ENCODE assay signal across 29 cellular contexts in the genomic region with DNA sequence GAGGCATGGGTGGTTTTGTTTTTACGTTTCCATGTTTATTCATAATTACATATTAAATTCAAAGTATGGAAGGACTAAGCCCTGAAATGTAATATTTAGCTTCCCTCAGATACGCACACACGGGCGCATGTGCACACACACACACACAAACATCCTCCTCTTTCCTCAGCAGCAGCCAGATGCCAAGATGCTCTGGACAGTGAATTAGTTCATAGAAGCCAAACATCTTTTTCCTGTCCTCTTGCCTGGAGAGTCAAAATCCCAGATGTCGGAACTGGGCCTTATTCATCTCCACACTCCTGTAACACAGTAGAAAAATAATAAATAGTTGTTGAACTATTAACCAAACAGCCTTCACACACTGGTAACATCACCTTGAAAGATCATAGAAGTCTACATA.
"Had no signal": no experiment of that assay in that cellular context is flagged by ENCODE, and none has a peak within 500 bp of the region (broad histone marks: within the 10 kb centered on the region; RNA-seq: fewer than 3 reads in every experiment).

No MANE protein-coding gene starts in this region.

- ATAC-seq: activated CD4-positive, alpha-beta T cell treated with anti-CD3 and anti-CD28 coated beads for 36 hours; activated CD8-positive, alpha-beta memory T cell treated with anti-CD3 and anti-CD28 coated beads, Interleukin-2, amount 10 ng/mL, durations not matched to agents 7 days and 5 days; activated CD8-positive, alpha-beta T cell treated with anti-CD3 and anti-CD28 coated beads, Interleukin-2, amount 10 ng/mL, durations not matched to agents 7 days and 5 days; activated naive CD8-positive, alpha-beta T cell treated with anti-CD3 and anti-CD28 coated beads, Interleukin-2, amount 50 U/mL, for 24 hours; body of pancreas; gastroesophageal sphincter had no signal

- H3K36me3 ChIP-seq: adrenal gland, colonic mucosa, esophagus squamous epithelium, gastroesophageal sphincter had no signal

- DNase-seq: activated CD4-positive, alpha-beta memory T cell treated with anti-CD3 and anti-CD28 coated beads for 36 hours; activated CD4-positive, alpha-beta T cell treated with anti-CD3 and anti-CD28 coated beads for 36 hours; activated CD4-positive, alpha-beta T cell treated with anti-CD3 and anti-CD28 coated beads, Interleukin-2, amount 10 ng/mL, durations not matched to agents 24 days and 14 days; activated CD4-positive, CD25-positive, alpha-beta regulatory T cell; activated CD4-positive, CD25-positive, alpha-beta regulatory T cell treated with anti-CD3 and anti-CD28 coated beads, Interleukin-2, amount 50 U/mL, for 72 hours; activated CD8-positive, alpha-beta memory T cell treated with anti-CD3 and anti-CD28 coated beads, Interleukin-2, amount 10 ng/mL, durations not matched to agents 7 days and 5 days; activated CD8-positive, alpha-beta memory T cell treated with anti-CD3 and anti-CD28 coated beads, Interleukin-2, amount 50 U/mL, for 4 hours; activated CD8-positive, alpha-beta T cell treated with anti-CD3 and anti-CD28 coated beads, Interleukin-2, amount 10 ng/mL, durations not matched to agents 7 days and 5 days; activated effector memory CD4-positive, alpha-beta T cell treated with anti-CD3 and anti-CD28 coated beads, Interleukin-2, amount 50 U/mL, for 16 hours; activated naive CD4-positive, alpha-beta T cell treated with anti-CD3 and anti-CD28 coated beads for 36 hours; activated naive CD8-positive, alpha-beta T cell treated with anti-CD3 and anti-CD28 coated beads for 36 hours; activated naive CD8-positive, alpha-beta T cell treated with anti-CD3 and anti-CD28 coated beads, Interleukin-2, amount 50 U/mL, for 24 hours; activated T-cell treated with anti-CD3 and anti-CD28 coated beads, Interleukin-2, amount 50 U/mL, for 1 hour; activated T-cell treated with anti-CD3 and anti-CD28 coated beads, Interleukin-2, amount 50 U/mL, for 48 hours; adrenal gland; amygdala; aorta; body of pancreas; central memory CD4-positive, alpha-beta T cell; cerebellar nuclear complex; colonic mucosa; effector CD8-positive, alpha-beta T cell; esophagus squamous epithelium; foreskin melanocyte; T-helper 2 cell had no signal

- H3K4me3 ChIP-seq: adrenal gland, body of pancreas, colonic mucosa, esophagus squamous epithelium, gastroesophageal sphincter had no signal

- H3K27ac ChIP-seq: adrenal gland, body of pancreas, colonic mucosa, epithelial cell of prostate, esophagus squamous epithelium, gastroesophageal sphincter had no signal

- FAIRE-seq: endometrium, endothelial cell of umbilical vein had no signal

- H3K27me3 ChIP-seq: adrenal gland, body of pancreas, colonic mucosa, esophagus squamous epithelium, gastroesophageal sphincter had no signal

- H3K9me3 ChIP-seq: adrenal gland, body of pancreas, colonic mucosa, esophagus squamous epithelium, gastroesophageal sphincter had no signal

- H3K4me1 ChIP-seq: adrenal gland, body of pancreas, colonic mucosa, esophagus squamous epithelium, gastroesophageal sphincter had no signal
